In the genomic region with DNA sequence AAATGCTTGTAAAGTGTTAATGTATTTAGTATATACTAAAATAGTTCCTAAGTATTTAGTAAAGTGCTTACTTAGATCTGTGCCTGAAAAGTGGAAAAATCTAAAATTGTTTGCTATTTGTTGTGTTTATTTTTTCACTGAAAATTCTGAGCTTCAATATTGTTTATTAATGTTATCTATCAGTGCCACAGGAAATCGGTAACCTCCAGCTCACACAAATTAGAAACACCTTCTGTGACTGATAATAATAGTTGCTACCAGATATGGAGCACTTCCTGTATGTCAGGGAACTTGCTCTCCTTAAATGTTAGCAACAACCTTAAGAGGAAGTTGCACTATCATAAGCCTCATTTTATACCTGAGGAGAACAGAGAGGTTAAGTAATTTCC, we compare ENCODE assay signal across 9 cellular contexts. TPM values are rescaled to one million over a fixed set of nuclear protein-coding genes. Genes with fewer than 3 reads are reported as not detected.
DNase-seq lines count a peak whose midpoint lies in the region; ATAC-seq and TF ChIP-seq lines count a peak whose summit lies in the region.
"Had no signal": no experiment of that assay in that cellular context is flagged by ENCODE, and none has a peak within 500 bp of the region (broad histone marks: within the 10 kb centered on the region; RNA-seq: fewer than 3 reads in every experiment).

No MANE protein-coding gene starts in this region.

- peak overlapping the region; percentile 87 for H2AFZ ChIP-seq in GM23248

- H3K9me3 ChIP-seq in GM23248 (ENCODE audit: low read depth) (no peaks in the 10 kb centered on the region), MG63 (no peaks in the 10 kb centered on the region), muscle layer of duodenum (ENCODE audit: control insufficient read depth in 1 of 2, low read length in 2 of 2) (no peaks in the 10 kb centered on the region), mucosa of descending colon (no peaks in the 10 kb centered on the region)

- H4K20me1 ChIP-seq in GM23248 (ENCODE audit: insufficient read depth), result no peaks in the 10 kb centered on the region

- peak overlapping the region; percentile 85 for H3K9ac ChIP-seq in GM23248

- H3K4me2 ChIP-seq in GM23248 (ENCODE audit: unreplicated experiment), result peak overlapping the region; percentile 88

- H3K27ac ChIP-seq in GM23248 (peak overlapping the region; percentile 93), muscle layer of duodenum (ENCODE audit: low read length) (peak overlapping the region; percentile 99)

- H3F3A ChIP-seq in GM23248 (ENCODE audit: insufficient read depth), result peaks cover 15% of the 10 kb centered on the region

- H3K27me3 ChIP-seq in GM23248 (replicated peaks; ENCODE audit: insufficient read depth), result no peaks in the 10 kb centered on the region
- no peaks in the 10 kb centered on the region for H3K27me3 ChIP-seq in MG63
- H3K27me3 ChIP-seq in muscle layer of duodenum (ENCODE audit: low read depth, low read length), result no peaks in the 10 kb centered on the region

- intact Hi-C loops in mucosa of descending colon (cut with DNase I, micrococcal nuclease), result no loop called here

- H3K4me3 ChIP-seq in GM08714 (ENCODE audit: low read length) (peak overlapping the region; percentile 87), GM23248 (peak overlapping the region; percentile 96), MG63 (peak overlapping the region; percentile 81), cardiac fibroblast (replicated peaks in 1 of 2; ENCODE audit: low read depth in 2 of 2, low read length in 2 of 2) (peak overlapping the region; percentile 63 to 87), muscle layer of duodenum (ENCODE audit: low read depth in 1 of 2, low read length in 2 of 2) (peak overlapping the region; percentile 83 to 87), mucosa of descending colon (no peak overlapping the region)

- no peak for ATAC-seq in mucosa of descending colon

- H3K36me3 ChIP-seq in GM23248 (ENCODE audit: low read depth) (peaks cover 13% of the 10 kb centered on the region; the same call in 1 of the 2 replicates), MG63 (peaks cover 16% of the 10 kb centered on the region), muscle layer of duodenum (ENCODE audit: control insufficient read depth in 1 of 2, insufficient read depth in 2 of 2, low read length in 2 of 2) (peaks cover 20 to 30% of the 10 kb centered on the region in 2 donors), mucosa of descending colon (ENCODE audit: low read depth) (peaks cover 11% of the 10 kb centered on the region)

- H3K79me2 ChIP-seq in GM23248 (ENCODE audit: insufficient read depth), result peaks cover 37% of the 10 kb centered on the region

- 0 to 4% methylated on average over 1 of the region's 1 CpG for WGBS in GM23248 (ENCODE audit: low coverage in 1 of 2, low lambda C conversion rate in 2 of 2, missing lambda C conversion rate in 2 of 2), 2 experiments

- H3K4me1 ChIP-seq in GM23248 (ENCODE audit: insufficient read depth), result peaks cover 21% of the 10 kb centered on the region
- peaks cover 14 to 35% of the 10 kb centered on the region in 2 donors for H3K4me1 ChIP-seq in muscle layer of duodenum (ENCODE audit: control insufficient read depth in 1 of 2, insufficient read depth in 2 of 2, low read length in 2 of 2)
- peaks cover 28% of the 10 kb centered on the region for H3K4me1 ChIP-seq in mucosa of descending colon (ENCODE audit: low read depth)

- TF ChIP-seq CTCF in cardiac fibroblast (IDR thresholded peaks at IDR 0.05; ENCODE audit: low read depth, low read length), result no peak
- no peak for TF ChIP-seq CTCF in mucosa of descending colon (IDR thresholded peaks at IDR 0.05)

- DNase-seq in GM23248 (no peak), MG63 (no peak), cardiac fibroblast (ENCODE audit: low read depth in 2 of 2) (no peak), NCI-H1105 treated with DMSO at 0.1 percent for 48 hours (lab: John Stamatoyannopoulos, UW) (no peak), globus pallidus (ENCODE audit: low spot score) (no peak), mucosa of descending colon (no peak)

- no peaks in the 10 kb centered on the region for H3K9me2 ChIP-seq in GM23248 (ENCODE audit: insufficient read depth)

- in situ Hi-C loops in GM23248 (cut with MboI), result no loop called here

RNA-seq across cellular contexts. Expression of a gene that starts 0.7 kb away (rescaled TPM):
- total RNA-seq in GM23248 (2014; rRNA removed; shearing (Covaris generic)), result 202 and 253 TPM in 2 replicates
- 159 and 161 TPM in 2 replicates for polyA plus RNA-seq in GM23248 (2016; fragmentation: Nextera tagmentation; extraction: Ambion mirVana)
- total RNA-seq in MG63 (2014; rRNA removed; shearing (Covaris generic); ENCODE audit: low replicate concordance), result 6.4 and 21.9 TPM in 2 replicates
- 100 to 1,000 TPM; 218 to 276 (median 245) TPM for total RNA-seq in mucosa of descending colon

RNA-seq across cellular contexts. Expression of a gene that starts 12.2 kb away (rescaled TPM):
- 0.22 TPM in 1 of 2 replicates, not detected in the other for total RNA-seq in GM23248 (2014; rRNA removed; shearing (Covaris generic))
- 0.29 TPM in 1 of 2 replicates, not detected in the other for polyA plus RNA-seq in GM23248 (2016; fragmentation: Nextera tagmentation; extraction: Ambion mirVana)
- total RNA-seq in MG63 (2014; rRNA removed; shearing (Covaris generic); ENCODE audit: low replicate concordance), result not detected in 2 replicates
- under 1 TPM; 0.35 to 0.66 (median 0.51) TPM for total RNA-seq in mucosa of descending colon
- total RNA-seq: SK-MEL-5 had no signal

RNA-seq across cellular contexts. Expression of a gene that starts 34.4 kb away (rescaled TPM):
- 450 and 475 TPM in 2 replicates for total RNA-seq in GM23248 (2014; rRNA removed; shearing (Covaris generic))
- polyA plus RNA-seq in GM23248 (2016; fragmentation: Nextera tagmentation; extraction: Ambion mirVana), result 50.1 and 50.8 TPM in 2 replicates
- total RNA-seq in MG63 (2014; rRNA removed; shearing (Covaris generic); ENCODE audit: low replicate concordance), result 85.2 and 124 TPM in 2 replicates
- total RNA-seq in mucosa of descending colon, result 100 to 1,000 TPM in 2 of 3 donors, 10 to 100 TPM in 1; 48.1 to 161 (median 104) TPM

RNA-seq across cellular contexts. Expression of a gene that starts 41.1 kb away (rescaled TPM):
- 44.3 and 96.6 TPM in 2 replicates for total RNA-seq in GM23248 (2014; rRNA removed; shearing (Covaris generic))
- 208 and 230 TPM in 2 replicates for polyA plus RNA-seq in GM23248 (2016; fragmentation: Nextera tagmentation; extraction: Ambion mirVana)
- total RNA-seq in MG63 (2014; rRNA removed; shearing (Covaris generic); ENCODE audit: low replicate concordance), result 22.1 and 92.8 TPM in 2 replicates
- 10 to 100 TPM; 59.1 to 79.1 (median 64.5) TPM for total RNA-seq in mucosa of descending colon

RNA-seq across cellular contexts. Expression of a gene that starts 48.1 kb away (rescaled TPM):
- total RNA-seq in GM23248 (2014; rRNA removed; shearing (Covaris generic)), result 42.6 and 57.2 TPM in 2 replicates
- 33.8 and 36.5 TPM in 2 replicates for polyA plus RNA-seq in GM23248 (2016; fragmentation: Nextera tagmentation; extraction: Ambion mirVana)
- 25.4 and 27.8 TPM in 2 replicates for total RNA-seq in MG63 (2014; rRNA removed; shearing (Covaris generic); ENCODE audit: low replicate concordance)
- total RNA-seq in mucosa of descending colon, result 10 to 100 TPM; 74.1 to 97.9 (median 75.3) TPM
